ENCODE assay signal across 5 cellular contexts in the genomic region with DNA sequence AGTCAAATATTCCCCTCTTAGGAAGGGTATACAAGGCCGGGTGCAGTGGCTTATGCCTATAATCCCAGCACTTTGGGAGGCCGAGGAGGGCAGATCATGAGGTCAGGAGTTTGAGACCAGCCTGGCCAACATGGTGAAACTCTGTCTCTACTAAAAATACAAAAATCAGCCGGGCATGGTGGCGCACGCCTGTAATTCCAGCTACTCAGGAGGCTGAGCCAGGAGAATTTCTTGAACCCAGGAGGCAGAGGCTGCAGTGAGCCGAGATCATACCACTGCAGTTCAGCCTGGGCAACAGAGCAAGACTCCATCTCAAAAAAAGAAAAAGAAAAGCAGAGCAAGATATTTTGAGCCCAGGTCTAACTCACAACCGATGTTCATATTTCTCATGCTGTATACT. TPM values are rescaled to one million over a fixed set of nuclear protein-coding genes. Genes with fewer than 3 reads are reported as not detected.
"Had no signal": no experiment of that assay in that cellular context is flagged by ENCODE, and none has a peak within 500 bp of the region (broad histone marks: within the 10 kb centered on the region; RNA-seq: fewer than 3 reads in every experiment).

No MANE protein-coding gene starts in this region.

RNA-seq across cellular contexts. Expression of a gene that starts 37.5 kb away (rescaled TPM):
- total RNA-seq: left cardiac atrium, left lobe of liver, occipital lobe, sciatic nerve, ureter had no signal
